Comparison of ENCODE assay signal across 9 cellular contexts in genomic region chr1:205810448-205811157, GRCh38. TPM values are rescaled to one million over a fixed set of nuclear protein-coding genes. Genes with fewer than 3 reads are reported as not detected.
DNase-seq lines count a peak whose midpoint lies in the region; ATAC-seq and TF ChIP-seq lines count a peak whose summit lies in the region.
"Had no signal": no experiment of that assay in that cellular context is flagged by ENCODE, and none has a peak within 500 bp of the region (broad histone marks: within the 10 kb centered on the region; RNA-seq: fewer than 3 reads in every experiment).

No MANE protein-coding gene starts in this region.

- no peaks in the 10 kb centered on the region for H3K9me3 Mint-ChIP-seq in CD8-positive, alpha-beta T cell
- no peaks in the 10 kb centered on the region for H3K9me3 Mint-ChIP-seq in brain
- H3K9me3 Mint-ChIP-seq in naive B cell = no peaks in the 10 kb centered on the region

- peaks cover 28% of the 10 kb centered on the region for H3K36me3 Mint-ChIP-seq in CD8-positive, alpha-beta T cell
- H3K36me3 Mint-ChIP-seq in brain (peaks cover 43% of the 10 kb centered on the region), naive B cell (peaks cover 0 to 6% of the 10 kb centered on the region in 2 donors)

- no peak for DNase-seq in CD8-positive, alpha-beta T cell
- DNase-seq in HT-29 (ENCODE audit: low spot score) (peak; percentile 11), naive B cell (no peak), NCI-H2171 (lab: John Stamatoyannopoulos, UW) (no peak), esophagus muscularis mucosa (ENCODE audit: extremely low spot score) (no peak)
- DNase-seq in stimulated activated CD4-positive, alpha-beta T cell treated with anti-CD3 and anti-CD28 coated beads, Interleukin-4, amount 100 ng/mL, for 24 hours = no peak

- CTCF ChIA-PET in CD8-positive, alpha-beta T cell (lab: Charles Lee) = interaction anchor here (0.5 to 2.3 kb wide), 8 partner anchors 12 to 220 kb away, joined by 3 to 9 read pairs (median 4); no protein-coding TSS in a partner anchor

- no peak overlapping the region for H3K27ac ChIP-seq in CD8-positive, alpha-beta T cell (ENCODE audit: low read depth, low read length)
- peak overlapping the region in 1 of 4 donors; percentile 26 for H3K27ac ChIP-seq in esophagus muscularis mucosa (replicated peaks in 1 of 4)
- H3K27ac ChIP-seq: SK-N-MC had no signal

- H3K4me1 ChIP-seq in CD8-positive, alpha-beta T cell (ENCODE audit: insufficient read depth, low read length) = peaks cover 69% of the 10 kb centered on the region
- peaks cover 48 to 83% (median 77%) of the 10 kb centered on the region in 4 donors for H3K4me1 ChIP-seq in esophagus muscularis mucosa

- H3K27me3 Mint-ChIP-seq in CD8-positive, alpha-beta T cell (ENCODE audit: low read depth) = no peaks in the 10 kb centered on the region
- H3K27me3 Mint-ChIP-seq in brain (peaks cover 4% of the 10 kb centered on the region), naive B cell (no peaks in the 10 kb centered on the region)

- no peaks in the 10 kb centered on the region for H3K27me3 ChIP-seq in CD8-positive, alpha-beta T cell (ENCODE audit: insufficient read depth, low read length)
- no peaks in the 10 kb centered on the region for H3K27me3 ChIP-seq in esophagus muscularis mucosa

- TF ChIP-seq POLR2A in esophagus muscularis mucosa (IDR thresholded peaks at IDR 0.05; ENCODE audit: low read depth) = no peak

- H3K4me1 Mint-ChIP-seq in CD8-positive, alpha-beta T cell (ENCODE audit: low read depth) = peaks cover 79% of the 10 kb centered on the region
- H3K4me1 Mint-ChIP-seq in brain (peaks cover 90% of the 10 kb centered on the region), naive B cell (peaks cover 57 to 77% (median 73%) of the 10 kb centered on the region in 3 donors)

- intact Hi-C loops in CD8-positive, alpha-beta T cell (cut with DNase I, micrococcal nuclease) = loop anchor here in 1 of 2 experiments (10.0 kb wide), 1 partner anchor 526 kb away; no protein-coding TSS in a partner anchor
- intact Hi-C loops in esophagus muscularis mucosa (cut with DNase I) = no loop called here

- H3K36me3 ChIP-seq in CD8-positive, alpha-beta T cell (ENCODE audit: insufficient read depth, low read length) = no peaks in the 10 kb centered on the region
- H3K36me3 ChIP-seq in esophagus muscularis mucosa = peaks cover 0 to 28% (median 19%) of the 10 kb centered on the region in 4 donors

- TF ChIP-seq EP300 in esophagus muscularis mucosa (IDR thresholded peaks at IDR 0.05) = no peak

- no peak for TF ChIP-seq CTCF in CD8-positive, alpha-beta T cell (IDR thresholded peaks at IDR 0.05)
- TF ChIP-seq CTCF in brain (conservative IDR thresholded peaks at IDR 0.05) (peak; percentile 15 to 20), esophagus muscularis mucosa (IDR thresholded peaks at IDR 0.05) (no peak)

- H3K9me3 ChIP-seq in CD8-positive, alpha-beta T cell (ENCODE audit: low read length) = no peaks in the 10 kb centered on the region
- no peaks in the 10 kb centered on the region for H3K9me3 ChIP-seq in esophagus muscularis mucosa

- H3K27ac Mint-ChIP-seq in CD8-positive, alpha-beta T cell = peak overlapping the region; percentile 52
- peak overlapping the region in 4 of 5 experiments; percentile 90 to 98 (median 95) for H3K27ac Mint-ChIP-seq in brain
- H3K27ac Mint-ChIP-seq in naive B cell = peak overlapping the region in 1 of 6 donors; percentile 73

- H3K4me3 Mint-ChIP-seq in CD8-positive, alpha-beta T cell = peak overlapping the region; percentile 91
- H3K4me3 Mint-ChIP-seq in brain (peak overlapping the region; percentile 91 to 99 (median 97)), naive B cell (peak overlapping the region in 5 of 8 donors; percentile 16 to 97 (median 93))

- H3K4me3 ChIP-seq in CD8-positive, alpha-beta T cell (ENCODE audit: low read depth, low read length) = no peak overlapping the region
- H3K4me3 ChIP-seq in esophagus muscularis mucosa = peak overlapping the region in 1 of 4 donors; percentile 94
- H3K4me3 ChIP-seq: SK-N-MC had no signal

- ATAC-seq in CD8-positive, alpha-beta T cell = no peak
- no peak for ATAC-seq in naive B cell (ENCODE audit: low read depth in 2 of 2)
- ATAC-seq in HG02571 (IDR thresholded peaks at IDR 0.05; ENCODE audit: unreplicated experiment) = no peak

- POLR2A ChIA-PET in CD8-positive, alpha-beta T cell (lab: Charles Lee) = interaction anchor here (0.9 to 2.3 kb wide), 6 partner anchors 14 to 219 kb away, joined by 3 to 8 read pairs (median 3); partner anchors contain the start of genes PM20D1 and RAB29

- 90% methylated on average over 12 of the region's 12 CpGs for WGBS in esophagus muscularis mucosa

RNA-seq across cellular contexts. Expression of gene SLC41A1, which starts 2.4 kb away (rescaled TPM):
- total RNA-seq in CD8-positive, alpha-beta T cell = 10 to 100 TPM; 36.8 to 41.7 TPM
- 5.0 and 5.4 TPM in 2 replicates for total RNA-seq in HT-29 (2014; rRNA removed; shearing (Covaris generic))
- 52.1 TPM for polyA plus RNA-seq in brain (ENCODE audit: insufficient read depth, low read depth, low replicate concordance)
- 10 to 100 TPM in 4 of 6 donors, 1 to 10 TPM in 1, under 1 TPM in 1; 0.11 to 14.4 (median 10.5) TPM for polyA plus RNA-seq in naive B cell (ENCODE audit: low read depth in 6 of 6)
- 10 to 100 TPM; 22.4 to 37.1 (median 30.6) TPM for total RNA-seq in esophagus muscularis mucosa

RNA-seq across cellular contexts. Expression of gene RAB29, which starts 35.3 kb away (rescaled TPM):
- total RNA-seq in CD8-positive, alpha-beta T cell = 10 to 100 TPM; 14.0 to 15.9 TPM
- total RNA-seq in HT-29 (2014; rRNA removed; shearing (Covaris generic)) = 3.6 and 4.7 TPM in 2 replicates
- polyA plus RNA-seq in brain (ENCODE audit: insufficient read depth, low read depth, low replicate concordance) (12.8 TPM), naive B cell (ENCODE audit: low read depth in 6 of 6) (100 to 1,000 TPM in 4 of 6 donors, 10 to 100 TPM in 2; 70.2 to 136 (median 112) TPM)
- 10 to 100 TPM; 28.5 to 59.2 (median 41.8) TPM for total RNA-seq in esophagus muscularis mucosa

RNA-seq across cellular contexts. Expression of gene PM20D1, which starts 39.3 kb away (rescaled TPM):
- total RNA-seq in CD8-positive, alpha-beta T cell = under 1 TPM; 0.52 to 0.67 TPM
- not detected in 2 replicates for total RNA-seq in HT-29 (2014; rRNA removed; shearing (Covaris generic))
- not detected for polyA plus RNA-seq in brain (ENCODE audit: insufficient read depth, low read depth, low replicate concordance)
- polyA plus RNA-seq in naive B cell (ENCODE audit: low read depth in 6 of 6) = 1 to 10 TPM in 3 of 6 donors, under 1 TPM in 2, not detected in 1; 0.43 to 3.0 (median 1.0) TPM
- total RNA-seq in esophagus muscularis mucosa = 1 to 10 TPM in 1 of 4 donors, under 1 TPM in 1, not detected in 2; 0.29 to 2.5 TPM

Comparison
In these comparisons a context has a peak if more than half of its experiments do, and no peak if none do; other contexts are left out.
1. CTCF ChIP-seq: peak in brain (2 of 2); none in CD8-positive, alpha-beta T cell (single experiment) and esophagus muscularis mucosa (0 of 3).
2. Peak in every context shown above with its lines, with median percentiles within 50 percentile points of each other: H3K4me3 Mint-ChIP-seq.